Comparison of ENCODE assay signal across 15 cellular contexts in the genomic region with DNA sequence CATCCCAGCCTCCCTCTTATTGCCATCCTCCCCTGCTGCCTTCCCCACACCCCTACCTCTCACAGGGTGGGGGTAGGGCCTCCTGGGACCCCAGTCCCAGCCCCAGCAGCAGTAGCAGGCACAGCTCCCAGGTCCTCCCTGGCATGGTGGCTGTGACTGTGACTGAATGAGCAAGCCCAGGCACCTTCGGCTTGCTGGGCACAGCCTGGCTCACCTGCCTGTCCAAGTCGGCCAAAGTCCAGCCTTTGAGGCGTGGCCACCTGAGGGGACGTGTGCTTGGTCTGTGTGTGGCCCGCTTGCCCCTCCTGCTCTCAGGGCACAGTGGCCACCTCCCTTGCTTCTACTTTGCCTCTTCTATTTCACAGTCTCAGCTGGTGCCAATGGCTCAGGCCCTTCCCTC. TPM values are rescaled to one million over a fixed set of nuclear protein-coding genes. Genes with fewer than 3 reads are reported as not detected.
DNase-seq lines count a peak whose midpoint lies in the region; ATAC-seq and TF ChIP-seq lines count a peak whose summit lies in the region.
"Had no signal": no experiment of that assay in that cellular context is flagged by ENCODE, and none has a peak within 500 bp of the region (broad histone marks: within the 10 kb centered on the region; RNA-seq: fewer than 3 reads in every experiment).

A gene with protein sequence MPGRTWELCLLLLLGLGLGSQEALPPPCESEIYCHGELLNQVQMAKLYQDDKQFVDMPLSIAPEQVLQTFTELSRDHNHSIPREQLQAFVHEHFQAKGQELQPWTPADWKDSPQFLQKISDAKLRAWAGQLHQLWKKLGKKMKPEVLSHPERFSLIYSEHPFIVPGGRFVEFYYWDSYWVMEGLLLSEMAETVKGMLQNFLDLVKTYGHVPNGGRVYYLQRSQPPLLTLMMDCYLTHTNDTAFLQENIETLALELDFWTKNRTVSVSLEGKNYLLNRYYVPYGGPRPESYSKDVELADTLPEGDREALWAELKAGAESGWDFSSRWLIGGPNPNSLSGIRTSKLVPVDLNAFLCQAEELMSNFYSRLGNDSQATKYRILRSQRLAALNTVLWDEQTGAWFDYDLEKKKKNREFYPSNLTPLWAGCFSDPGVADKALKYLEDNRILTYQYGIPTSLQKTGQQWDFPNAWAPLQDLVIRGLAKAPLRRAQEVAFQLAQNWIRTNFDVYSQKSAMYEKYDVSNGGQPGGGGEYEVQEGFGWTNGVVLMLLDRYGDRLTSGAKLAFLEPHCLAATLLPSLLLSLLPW (minus strand): TSS at position 168 of the 400 bp plus-strand sequence. CDS start 23 bp downstream, at position 145.

- H3K9me3 Mint-ChIP-seq in Calu3 (ENCODE audit: low read depth, unreplicated experiment) = no peaks in the 10 kb centered on the region

- H3K4me3 Mint-ChIP-seq in Calu3 (ENCODE audit: low read depth, unreplicated experiment) = peak within 1 kb of the TSS; percentile 68
- H3K4me3 Mint-ChIP-seq: stimulated activated naive B cell treated with anti-CD40 and anti-IgM and Interleukin-4, amounts not matched to agents 10 μg/mL and 1 μg/mL and 100 μg/mL, for 72 hours had no signal

- DNase-seq in Calu3 (peak; percentile 60), LoVo (ENCODE audit: low spot score) (peak; percentile 72), left lobe of liver (ENCODE audit: low spot score) (peak; percentile 91), posterior vena cava (ENCODE audit: low spot score) (peak; percentile 63), SHP77 (lab: John Stamatoyannopoulos, UW) (no peak), NK-92 (lab: John Stamatoyannopoulos, UW; ENCODE audit: unreplicated experiment) (no peak), NAMALWA (ENCODE audit: low spot score) (no peak)
- DNase-seq: activated CD4-positive, CD25-positive, alpha-beta regulatory T cell; hippocampal formation; NCI-H69; RPMI8226; stimulated activated naive B cell treated with anti-CD40 and anti-IgM and Interleukin-4, amounts not matched to agents 10 μg/mL and 1 μg/mL and 100 μg/mL, for 72 hours; T-helper 1 cell had no signal

- TF ChIP-seq CTCF in Calu3 (IDR thresholded peaks at IDR 0.05; ENCODE audit: unreplicated experiment) = no peak

- H3K4me1 Mint-ChIP-seq in Calu3 (ENCODE audit: low read depth, unreplicated experiment) = peaks cover 11% of the 10 kb centered on the region
- H3K4me1 Mint-ChIP-seq: stimulated activated naive B cell treated with anti-CD40 and anti-IgM and Interleukin-4, amounts not matched to agents 10 μg/mL and 1 μg/mL and 100 μg/mL, for 72 hours had no signal

- no peak within 1 kb of the TSS for H3K27ac Mint-ChIP-seq in Calu3 (ENCODE audit: unreplicated experiment)
- H3K27ac Mint-ChIP-seq: stimulated activated naive B cell treated with anti-CD40 and anti-IgM and Interleukin-4, amounts not matched to agents 10 μg/mL and 1 μg/mL and 100 μg/mL, for 72 hours had no signal

- no peaks in the 10 kb centered on the region for H3K27me3 Mint-ChIP-seq in Calu3 (ENCODE audit: unreplicated experiment)

- intact Hi-C loops in Calu3 (cut with micrococcal nuclease; ENCODE audit: unreplicated experiment) (no loop called here), posterior vena cava (cut with DNase I) (no loop called here)

- CTCF ChIA-PET in Calu3 (lab: Charles Lee) = interaction anchor here (1.6 kb wide), 1 partner anchor 10 kb away, joined by 4 read pairs; no protein-coding TSS in a partner anchor

- ATAC-seq in left lobe of liver (peak; percentile 93), HG03354 (IDR thresholded peaks at IDR 0.05; ENCODE audit: poor library complexity, severe bottlenecking, unreplicated experiment) (no peak)
- ATAC-seq: stimulated activated naive B cell treated with anti-CD40 and anti-IgM and Interleukin-4, amounts not matched to agents 10 μg/mL and 1 μg/mL and 100 μg/mL, for 72 hours had no signal

- no TSS peak for BruUV-seq in Calu3 (replicated peaks; lab: Mats Ljungman, UMichigan)

- peaks cover 8% of the 10 kb centered on the region for H3K36me3 Mint-ChIP-seq in Calu3 (ENCODE audit: insufficient read depth, unreplicated experiment)
- H3K36me3 Mint-ChIP-seq: stimulated activated naive B cell treated with anti-CD40 and anti-IgM and Interleukin-4, amounts not matched to agents 10 μg/mL and 1 μg/mL and 100 μg/mL, for 72 hours had no signal

RNA-seq across cellular contexts. Expression of the gene that starts here (rescaled TPM):
- 0.21 and 0.49 TPM in 2 replicates for total RNA-seq in Calu3 (2022)
- 3.4 TPM for total RNA-seq in left lobe of liver
- not detected for total RNA-seq in posterior vena cava
- total RNA-seq: dorsolateral prefrontal cortex had no signal

Comparison
In these comparisons a context has a peak if more than half of its experiments do, and no peak if none do; other contexts are left out.
1. Peak in DNase-seq in Calu3; RNA of the gene not detected or under 1 TPM.
2. Peak in DNase-seq in posterior vena cava; RNA of the gene not detected or under 1 TPM.
3. DNase-seq: peak in LoVo (single experiment) and left lobe of liver (single experiment); none in SHP77 (0 of 2), NK-92 (single experiment) and NAMALWA (single experiment).